In the genomic region with DNA sequence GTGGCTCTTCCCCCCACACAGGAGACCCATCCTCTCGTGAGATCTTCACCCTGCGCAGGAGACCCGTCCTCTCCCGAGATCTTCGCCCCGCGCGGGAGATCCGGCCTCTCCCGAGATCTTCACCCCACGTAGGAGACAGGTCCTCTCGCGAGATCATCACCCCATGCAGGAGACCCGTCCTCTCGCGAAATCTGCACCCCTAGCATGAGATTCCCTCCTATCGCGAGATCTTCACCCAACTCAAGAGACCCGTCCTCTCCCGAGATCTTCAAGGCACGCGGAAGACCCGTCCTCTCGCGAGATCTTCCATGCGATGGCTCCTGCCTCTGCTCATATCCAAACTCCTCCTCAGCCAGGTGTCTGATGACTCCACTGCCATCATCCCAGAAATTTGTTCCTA, we compare ENCODE assay signal across 22 cellular contexts. TPM values are rescaled to one million over a fixed set of nuclear protein-coding genes. Genes with fewer than 3 reads are reported as not detected.
"Had no signal": no experiment of that assay in that cellular context is flagged by ENCODE, and none has a peak within 500 bp of the region (broad histone marks: within the 10 kb centered on the region; RNA-seq: fewer than 3 reads in every experiment).

No MANE protein-coding gene starts in this region.

- H3K27ac Mint-ChIP-seq: IgD-negative memory B cell had no signal

- DNase-seq: KBM-7, MV-4-11, NCI-H1048, NCI-H1105, NCI-H1417, NCI-H1436 treated with DMSO at 0.1 percent for 48 hours, NCI-H1694, NCI-H187 treated with DMSO at 0.1 percent for 48 hours, NCI-H2081, NCI-H2107, NCI-H226, NCI-H446 treated with DMSO at 0.1 percent for 48 hours, NCI-H510A treated with DMSO at 0.1 percent for 48 hours, NCI-H526 treated with DMSO at 0.1 percent for 48 hours, NCI-H748 treated with DMSO at 0.1 percent for 48 hours, Right ventricle myocardium superior, RPMI8226, SIG-M5 had no signal

- H3K4me3 Mint-ChIP-seq: IgD-negative memory B cell had no signal

RNA-seq across cellular contexts. Expression of gene LAIR2, which starts 24.3 kb away (rescaled TPM):
- total RNA-seq: LHCN-M2, MCF 10A, Right ventricle myocardium superior, SJSA1 had no signal

RNA-seq across cellular contexts. Expression of gene LILRA2, which starts 46.6 kb away (rescaled TPM):
- total RNA-seq: LHCN-M2, MCF 10A, SJSA1 had no signal
